ENCODE assay signal across 16 cellular contexts in genomic region chr16:9119795-9120194, GRCh38. TPM values are rescaled to one million over a fixed set of nuclear protein-coding genes. Genes with fewer than 3 reads are reported as not detected.
A peak's percentile ranks its signal among the peaks of the same experiment; 100 is the strongest.
DNase-seq lines count a peak whose midpoint lies in the region; ATAC-seq, FAIRE-seq and TF ChIP-seq lines count a peak whose summit lies in the region.
"Had no signal": no experiment of that assay in that cellular context is flagged by ENCODE, and none has a peak within 500 bp of the region (broad histone marks: within the 10 kb centered on the region; RNA-seq: fewer than 3 reads in every experiment).

No MANE protein-coding gene starts in this region.

- TF ChIP-seq CTCF in AG09309 (IDR thresholded peaks at IDR 0.05; ENCODE audit: control insufficient read depth, insufficient read depth, low read depth, low read length, missing control alignments) (peak; percentile 6), brain microvascular endothelial cell (IDR thresholded peaks at IDR 0.05; ENCODE audit: low read depth, low read length, missing control alignments) (peak; percentile 24), lung (IDR thresholded peaks at IDR 0.05; ENCODE audit: control extremely low read depth, extremely low read depth) (no peak)

- H3K9me3 ChIP-seq in lung (ENCODE audit: control insufficient read depth in 2 of 2, insufficient read depth in 1 of 2, low read length in 1 of 2) (no peaks in the 10 kb centered on the region), SJCRH30 (replicated peaks) (no peaks in the 10 kb centered on the region)
- H3K9me3 ChIP-seq: suprapubic skin had no signal

- WGBS in lung, 2 donors = 29 to 43% methylated on average over 3 of the region's 3 CpGs

- H3K36me3 ChIP-seq in brain microvascular endothelial cell (replicated peaks) = peaks cover 54% of the 10 kb centered on the region
- peaks cover 9 to 18% of the 10 kb centered on the region in 2 donors for H3K36me3 ChIP-seq in lung (ENCODE audit: control insufficient read depth in 2 of 2, insufficient read depth in 2 of 2, low read length in 2 of 2)
- H3K36me3 ChIP-seq in SJCRH30 = peaks cover 34% of the 10 kb centered on the region

- FAIRE-seq in urothelium cell line (lab: Jason Lieb, UNC) = no peak
- FAIRE-seq: D721Med, H1 had no signal

- H3K27ac ChIP-seq in brain microvascular endothelial cell = no peak overlapping the region
- H3K27ac ChIP-seq in lung (ENCODE audit: low read depth in 1 of 2, low read length in 1 of 2) = no peak overlapping the region
- no peak overlapping the region for H3K27ac ChIP-seq in SJCRH30
- H3K27ac ChIP-seq: suprapubic skin had no signal

- no peaks in the 10 kb centered on the region for H3K27me3 ChIP-seq in brain microvascular endothelial cell (replicated peaks)
- H3K27me3 ChIP-seq in lung (ENCODE audit: control insufficient read depth, insufficient read depth) = no peaks in the 10 kb centered on the region
- no peaks in the 10 kb centered on the region for H3K27me3 ChIP-seq in SJCRH30
- H3K27me3 ChIP-seq: suprapubic skin had no signal

- H3K4me1 ChIP-seq in lung (ENCODE audit: control insufficient read depth in 2 of 2, insufficient read depth in 2 of 2, low read length in 2 of 2) (peaks cover 12 to 24% of the 10 kb centered on the region in 2 donors), SJCRH30 (no peaks in the 10 kb centered on the region)

- in situ Hi-C loops in brain microvascular endothelial cell (cut with HindIII; ENCODE audit: low pct_ligation_motif_present, low sequenced_read_pairs) = no loop called here

- H3K4me3 ChIP-seq in AG09309 (ENCODE audit: control insufficient read depth, low read depth, low read length) = no peak overlapping the region
- no peak overlapping the region for H3K4me3 ChIP-seq in brain microvascular endothelial cell (ENCODE audit: low read depth, low read length)
- no peak overlapping the region for H3K4me3 ChIP-seq in lung
- no peak overlapping the region for H3K4me3 ChIP-seq in SJCRH30
- H3K4me3 ChIP-seq: suprapubic skin had no signal

- no peak for ATAC-seq in lung (ENCODE audit: insufficient read depth, low FRiP score)

- peak; percentile 93 for DNase-seq in AG09309 (ENCODE audit: low read depth)
- DNase-seq in LHCN-M2 (ENCODE audit: low read depth) = peak; percentile 42
- DNase-seq in brain microvascular endothelial cell = no peak
- DNase-seq in lung (ENCODE audit: low spot score) = peak; percentile 28
- no peak for DNase-seq in urothelium cell line (ENCODE audit: low spot score)
- DNase-seq in hippocampal formation (lab: John Stamatoyannopoulos, UW) = no peak
- DNase-seq in SJCRH30 = no peak
- no peak for DNase-seq in retina
- DNase-seq: activated T-cell treated with anti-CD3 and anti-CD28 coated beads for 4 hours; cortex of kidney; naive B cell; NCI-H526 treated with DMSO at 0.1 percent for 48 hours; stimulated activated CD4-positive, alpha-beta T cell treated with anti-CD3 and anti-CD28 coated beads, Interleukin-2, amount 100 ng/mL, for 48 hours had no signal

RNA-seq across cellular contexts. Expression of gene HAPSTR1, which starts 28.4 kb away (rescaled TPM):
- 49.7 and 52.5 TPM in 2 replicates for total RNA-seq in LHCN-M2 (2014; rRNA removed)
- polyA plus RNA-seq in LHCN-M2 (2012) = 20.4 TPM
- total RNA-seq in lung = 10 to 100 TPM; 62.7 to 81.7 TPM
- 10 to 100 TPM; 10.1 to 18.5 TPM for polyA plus RNA-seq in lung
- total RNA-seq in SJCRH30 (2014; rRNA removed; shearing (Covaris generic)) = 52.5 and 59.3 TPM in 2 replicates

Comparison
In these comparisons a context has a peak if more than half of its experiments do, and no peak if none do; other contexts are left out.
1. DNase-seq: peak in AG09309 (single experiment), LHCN-M2 (single experiment) and lung (single experiment); none in brain microvascular endothelial cell (single experiment), urothelium cell line (single experiment), hippocampal formation (0 of 2), SJCRH30 (0 of 2) and retina (single experiment).